1 cellular context compared by ENCODE assay signal in the genomic region with DNA sequence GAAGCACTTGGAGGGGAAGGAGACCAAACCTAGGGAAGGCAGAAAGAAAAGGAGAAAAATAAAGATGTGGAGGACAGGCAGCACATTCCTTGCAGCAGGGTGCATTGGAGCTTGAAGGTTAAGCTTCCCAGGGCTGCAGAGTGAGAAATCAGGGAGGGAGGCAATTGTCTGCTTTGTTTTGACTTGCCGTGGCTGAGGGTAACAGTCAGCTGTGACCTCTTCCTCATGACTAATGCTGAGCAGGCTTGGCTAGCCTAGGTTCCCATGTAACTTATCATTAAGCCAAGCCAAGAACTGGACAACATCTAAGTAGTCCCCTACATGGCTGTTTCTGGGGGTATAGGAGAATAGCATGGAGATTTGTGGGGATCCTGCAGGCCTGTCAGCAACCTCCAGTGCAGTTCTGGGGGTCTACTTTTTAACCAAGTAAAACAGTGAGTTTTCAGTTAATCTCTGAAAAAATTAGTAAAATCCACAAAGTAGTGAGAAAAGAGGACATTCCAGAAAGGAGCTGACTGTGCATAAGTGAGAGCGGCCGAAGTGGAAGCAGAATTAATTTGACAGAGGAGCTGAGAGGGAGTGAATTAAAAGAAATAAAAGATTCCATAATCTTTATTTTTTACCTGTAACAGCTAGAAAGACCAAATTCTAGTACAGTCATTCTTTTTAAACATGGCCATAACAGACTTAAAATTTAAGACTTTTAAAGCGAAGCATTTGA.
TF ChIP-seq lines count a peak whose summit lies in the region.

No MANE protein-coding gene starts in this region.

TF ChIP-seq in neural cell, 6 proteins besides CTCF, POLR2A, EP300 and RAD21 (continued from another document):
- TF ChIP-seq EZH2 (IDR thresholded peaks at IDR 0.05; ENCODE audit: borderline replicate concordance, insufficient read depth, low read length, poor library complexity, severe bottlenecking) (no peak), MXI1 (conservative IDR thresholded peaks at IDR 0.05; ENCODE audit: poor library complexity, severe bottlenecking) (no peak), TAF1 (IDR thresholded peaks at IDR 0.05; ENCODE audit: low read depth) (no peak), SMC3 (conservative IDR thresholded peaks at IDR 0.05; ENCODE audit: poor library complexity) (no peak)
- TF ChIP-seq, protein P1, sequence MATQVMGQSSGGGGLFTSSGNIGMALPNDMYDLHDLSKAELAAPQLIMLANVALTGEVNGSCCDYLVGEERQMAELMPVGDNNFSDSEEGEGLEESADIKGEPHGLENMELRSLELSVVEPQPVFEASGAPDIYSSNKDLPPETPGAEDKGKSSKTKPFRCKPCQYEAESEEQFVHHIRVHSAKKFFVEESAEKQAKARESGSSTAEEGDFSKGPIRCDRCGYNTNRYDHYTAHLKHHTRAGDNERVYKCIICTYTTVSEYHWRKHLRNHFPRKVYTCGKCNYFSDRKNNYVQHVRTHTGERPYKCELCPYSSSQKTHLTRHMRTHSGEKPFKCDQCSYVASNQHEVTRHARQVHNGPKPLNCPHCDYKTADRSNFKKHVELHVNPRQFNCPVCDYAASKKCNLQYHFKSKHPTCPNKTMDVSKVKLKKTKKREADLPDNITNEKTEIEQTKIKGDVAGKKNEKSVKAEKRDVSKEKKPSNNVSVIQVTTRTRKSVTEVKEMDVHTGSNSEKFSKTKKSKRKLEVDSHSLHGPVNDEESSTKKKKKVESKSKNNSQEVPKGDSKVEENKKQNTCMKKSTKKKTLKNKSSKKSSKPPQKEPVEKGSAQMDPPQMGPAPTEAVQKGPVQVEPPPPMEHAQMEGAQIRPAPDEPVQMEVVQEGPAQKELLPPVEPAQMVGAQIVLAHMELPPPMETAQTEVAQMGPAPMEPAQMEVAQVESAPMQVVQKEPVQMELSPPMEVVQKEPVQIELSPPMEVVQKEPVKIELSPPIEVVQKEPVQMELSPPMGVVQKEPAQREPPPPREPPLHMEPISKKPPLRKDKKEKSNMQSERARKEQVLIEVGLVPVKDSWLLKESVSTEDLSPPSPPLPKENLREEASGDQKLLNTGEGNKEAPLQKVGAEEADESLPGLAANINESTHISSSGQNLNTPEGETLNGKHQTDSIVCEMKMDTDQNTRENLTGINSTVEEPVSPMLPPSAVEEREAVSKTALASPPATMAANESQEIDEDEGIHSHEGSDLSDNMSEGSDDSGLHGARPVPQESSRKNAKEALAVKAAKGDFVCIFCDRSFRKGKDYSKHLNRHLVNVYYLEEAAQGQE (IDR thresholded peaks at IDR 0.05; ENCODE audit: borderline replicate concordance), result no peak
